17 cellular contexts compared by ENCODE assay signal in genomic region chr14:101252443-101253214, GRCh38.
DNase-seq lines count a peak whose midpoint lies in the region; ATAC-seq and TF ChIP-seq lines count a peak whose summit lies in the region.
"Had no signal": no experiment of that assay in that cellular context is flagged by ENCODE, and none has a peak within 500 bp of the region (broad histone marks: within the 10 kb centered on the region; RNA-seq: fewer than 3 reads in every experiment).

No MANE protein-coding gene starts in this region.

- no peak overlapping the region for H2AFZ ChIP-seq in neuronal stem cell (ENCODE audit: low read length)
- H2AFZ ChIP-seq: PC-9 had no signal

- H2AK5ac ChIP-seq in neuronal stem cell (ENCODE audit: low read depth, low read length): no peak overlapping the region

- WGBS in endodermal cell (ENCODE audit: insufficient coverage in 1 of 2, insufficient read length in 1 of 2), 2 experiments: 95 to 96% methylated on average over 8 to 13 of the region's 13 CpGs
- WGBS in neuronal stem cell (ENCODE audit: extremely low coverage in 2 of 2, insufficient read length in 2 of 2, insufficient replicate concordance in 1 of 2), 2 donors: no CpG with 5 or more reads among the region's 13 CpGs

- H3K4ac ChIP-seq in neuronal stem cell (ENCODE audit: low read length): no peak overlapping the region

- no peaks in the 10 kb centered on the region for H3K36me3 Mint-ChIP-seq in endodermal cell (ENCODE audit: low read depth)
- H3K36me3 Mint-ChIP-seq: CD14-positive monocyte had no signal

- H3K18ac ChIP-seq in neuronal stem cell (ENCODE audit: low read length): peak overlapping the region; percentile 79

- DNase-seq in stimulated activated naive CD8-positive, alpha-beta T cell treated with anti-CD3 and anti-CD28 coated beads, Interleukin-15, amount 100 ng/mL, for 72 hours: no peak
- no peak for DNase-seq in stimulated activated naive CD8-positive, alpha-beta T cell treated with anti-CD3 and anti-CD28 coated beads, Interleukin-15, Interleukin-2, amounts not matched to agents 100 U/mL and 50 U/mL, for 24 hours
- peak; percentile 36 for DNase-seq in endodermal cell
- no peak for DNase-seq in neuronal stem cell (ENCODE audit: low spot score)
- DNase-seq in effector CD4-positive, alpha-beta T cell: no peak
- no peak for DNase-seq in COLO829 (ENCODE audit: low spot score)
- DNase-seq: DMS79 treated with DMSO at 0.1 percent for 48 hours, H9, IMR-90, NCI-H1417 treated with DMSO at 0.1 percent for 48 hours, NCI-H187 treated with DMSO at 0.1 percent for 48 hours, NCI-H2227 treated with DMSO at 0.1 percent for 48 hours, NCI-H524 treated with DMSO at 0.1 percent for 48 hours, PC-9 had no signal

- H3K23ac ChIP-seq in neuronal stem cell (ENCODE audit: low read depth, low read length, poor library complexity): peak overlapping the region; percentile 56

- H4K91ac ChIP-seq in neuronal stem cell (ENCODE audit: low read depth, low read length, poor library complexity): no peak overlapping the region

- no peak for TF ChIP-seq CTCF in endodermal cell (conservative IDR thresholded peaks at IDR 0.05)

- peak overlapping the region; percentile 56 to 86 for H3K27ac Mint-ChIP-seq in stimulated activated naive CD8-positive, alpha-beta T cell treated with anti-CD3 and anti-CD28 coated beads, Interleukin-15, amount 100 ng/mL, for 72 hours
- no peak overlapping the region for H3K27ac Mint-ChIP-seq in endodermal cell

- H3K9ac ChIP-seq in endodermal cell (ENCODE audit: extremely low read depth, low read length, poor library complexity, severe bottlenecking): no peak overlapping the region
- H3K9ac ChIP-seq in neuronal stem cell (ENCODE audit: low read depth, low read length, poor library complexity): no peak overlapping the region

- peaks cover 17% of the 10 kb centered on the region for H3K4me1 Mint-ChIP-seq in stimulated activated naive CD8-positive, alpha-beta T cell treated with anti-CD3 and anti-CD28 coated beads, Interleukin-15, amount 100 ng/mL, for 72 hours
- peaks cover 35% of the 10 kb centered on the region for H3K4me1 Mint-ChIP-seq in endodermal cell
- H3K4me1 Mint-ChIP-seq: CD14-positive monocyte had no signal

- no peak overlapping the region for H3K14ac ChIP-seq in neuronal stem cell (ENCODE audit: low read length)

- H4K8ac ChIP-seq in neuronal stem cell (ENCODE audit: low read depth, low read length): no peak overlapping the region

- peak; percentile 59 for ATAC-seq in stimulated activated naive CD8-positive, alpha-beta T cell treated with anti-CD3 and anti-CD28 coated beads, Interleukin-15, amount 100 ng/mL, for 72 hours
- ATAC-seq in stimulated activated naive CD8-positive, alpha-beta T cell treated with anti-CD3 and anti-CD28 coated beads, Interleukin-15, Interleukin-2, amounts not matched to agents 100 U/mL and 50 U/mL, for 24 hours: no peak
- no peak for ATAC-seq in HG03354 (IDR thresholded peaks at IDR 0.05; ENCODE audit: poor library complexity, severe bottlenecking, unreplicated experiment)

- H3K27ac ChIP-seq in endodermal cell (ENCODE audit: low read depth, low read length) (no peak overlapping the region), neuronal stem cell (replicated peaks; ENCODE audit: low read length) (no peak overlapping the region)
- H3K27ac ChIP-seq: HL-60, PC-9 had no signal

- no peaks in the 10 kb centered on the region for H3K9me3 Mint-ChIP-seq in stimulated activated naive CD8-positive, alpha-beta T cell treated with anti-CD3 and anti-CD28 coated beads, Interleukin-15, amount 100 ng/mL, for 72 hours
- no peaks in the 10 kb centered on the region for H3K9me3 Mint-ChIP-seq in endodermal cell
- H3K9me3 Mint-ChIP-seq: H9 had no signal

- H3K4me3 ChIP-seq in endodermal cell (ENCODE audit: low read length) (no peak overlapping the region), neuronal stem cell (ENCODE audit: low read length in 2 of 2) (no peak overlapping the region)
- H3K4me3 ChIP-seq: PC-9 had no signal

- no peak overlapping the region for H3K4me2 ChIP-seq in neuronal stem cell (ENCODE audit: insufficient read depth, low read length, poor library complexity, severe bottlenecking)
- H3K4me2 ChIP-seq: PC-9 had no signal

- no peaks in the 10 kb centered on the region for H3K36me3 ChIP-seq in endodermal cell (ENCODE audit: control insufficient read depth, insufficient read depth, low read length)
- H3K36me3 ChIP-seq in neuronal stem cell (replicated peaks in 1 of 2; ENCODE audit: control insufficient read depth in 2 of 2, insufficient read depth in 2 of 2, low read length in 2 of 2): no peaks in the 10 kb centered on the region

- H3K27me3 Mint-ChIP-seq in stimulated activated naive CD8-positive, alpha-beta T cell treated with anti-CD3 and anti-CD28 coated beads, Interleukin-15, amount 100 ng/mL, for 72 hours: peaks cover 73% of the 10 kb centered on the region
- H3K27me3 Mint-ChIP-seq in endodermal cell (ENCODE audit: insufficient read depth): peaks cover 3% of the 10 kb centered on the region

- no peak overlapping the region for H2BK5ac ChIP-seq in neuronal stem cell (ENCODE audit: low read length)

- H3K27me3 ChIP-seq in endodermal cell (ENCODE audit: control insufficient read depth, insufficient read depth, low read length, poor library complexity, severe bottlenecking) (peaks cover 8% of the 10 kb centered on the region), neuronal stem cell (ENCODE audit: control insufficient read depth in 3 of 3, insufficient read depth in 3 of 3, low read depth in 1 of 3, low read length in 3 of 3) (peaks cover 0 to 7% (median 0%) of the 10 kb centered on the region in 3 experiments)

- no peak overlapping the region for H2BK12ac ChIP-seq in neuronal stem cell (ENCODE audit: low read length)

- H3K4me1 ChIP-seq in endodermal cell (ENCODE audit: control insufficient read depth, insufficient read depth, low read length): peaks cover 15% of the 10 kb centered on the region
- H3K4me1 ChIP-seq in neuronal stem cell (ENCODE audit: control insufficient read depth in 2 of 2, insufficient read depth in 1 of 2, low read depth in 1 of 2, low read length in 2 of 2): peaks cover 0 to 3% of the 10 kb centered on the region in 2 donors

- no peaks in the 10 kb centered on the region for H3K79me1 ChIP-seq in neuronal stem cell (ENCODE audit: low read depth, low read length)

- no peak overlapping the region for H2BK120ac ChIP-seq in neuronal stem cell (ENCODE audit: low read depth, low read length)

- H3K4me3 Mint-ChIP-seq in stimulated activated naive CD8-positive, alpha-beta T cell treated with anti-CD3 and anti-CD28 coated beads, Interleukin-15, amount 100 ng/mL, for 72 hours: no peak overlapping the region
- H3K4me3 Mint-ChIP-seq in endodermal cell: no peak overlapping the region
- H3K4me3 Mint-ChIP-seq: CD14-positive monocyte, H9 had no signal

- H3K9me3 ChIP-seq in endodermal cell (ENCODE audit: control insufficient read depth, low read length): no peaks in the 10 kb centered on the region
- H3K9me3 ChIP-seq in neuronal stem cell (replicated peaks in 1 of 2; ENCODE audit: control insufficient read depth in 2 of 2, insufficient read depth in 1 of 2, low read depth in 1 of 2, low read length in 2 of 2): no peaks in the 10 kb centered on the region

- peak overlapping the region; percentile 27 for H2BK15ac ChIP-seq in neuronal stem cell (ENCODE audit: low read length)
